Comparison of ENCODE assay signal across 1 cellular context in genomic region chr6:128173290-128173689, GRCh38.
TF ChIP-seq lines count a peak whose summit lies in the region.

No MANE protein-coding gene starts in this region.

TF ChIP-seq in IMR-90, 13 proteins besides CTCF, POLR2A, EP300 and RAD21:
- TF ChIP-seq MAFK (IDR thresholded peaks at IDR 0.05; ENCODE audit: low read depth, low read length) = no peak
- TF ChIP-seq RCOR1 (IDR thresholded peaks at IDR 0.05; ENCODE audit: insufficient replicate concordance, low read length) = no peak
- no peak for TF ChIP-seq CEBPB (IDR thresholded peaks at IDR 0.05; ENCODE audit: low read depth, low read length)
- no peak for TF ChIP-seq NFE2L2 (IDR thresholded peaks at IDR 0.05; ENCODE audit: low read depth, low read length)
- TF ChIP-seq BHLHE40 (IDR thresholded peaks at IDR 0.05; ENCODE audit: low read depth, low read length) = no peak
- no peak for TF ChIP-seq FOS (IDR thresholded peaks at IDR 0.05; ENCODE audit: low read depth, low read length)
